In the genomic region with DNA sequence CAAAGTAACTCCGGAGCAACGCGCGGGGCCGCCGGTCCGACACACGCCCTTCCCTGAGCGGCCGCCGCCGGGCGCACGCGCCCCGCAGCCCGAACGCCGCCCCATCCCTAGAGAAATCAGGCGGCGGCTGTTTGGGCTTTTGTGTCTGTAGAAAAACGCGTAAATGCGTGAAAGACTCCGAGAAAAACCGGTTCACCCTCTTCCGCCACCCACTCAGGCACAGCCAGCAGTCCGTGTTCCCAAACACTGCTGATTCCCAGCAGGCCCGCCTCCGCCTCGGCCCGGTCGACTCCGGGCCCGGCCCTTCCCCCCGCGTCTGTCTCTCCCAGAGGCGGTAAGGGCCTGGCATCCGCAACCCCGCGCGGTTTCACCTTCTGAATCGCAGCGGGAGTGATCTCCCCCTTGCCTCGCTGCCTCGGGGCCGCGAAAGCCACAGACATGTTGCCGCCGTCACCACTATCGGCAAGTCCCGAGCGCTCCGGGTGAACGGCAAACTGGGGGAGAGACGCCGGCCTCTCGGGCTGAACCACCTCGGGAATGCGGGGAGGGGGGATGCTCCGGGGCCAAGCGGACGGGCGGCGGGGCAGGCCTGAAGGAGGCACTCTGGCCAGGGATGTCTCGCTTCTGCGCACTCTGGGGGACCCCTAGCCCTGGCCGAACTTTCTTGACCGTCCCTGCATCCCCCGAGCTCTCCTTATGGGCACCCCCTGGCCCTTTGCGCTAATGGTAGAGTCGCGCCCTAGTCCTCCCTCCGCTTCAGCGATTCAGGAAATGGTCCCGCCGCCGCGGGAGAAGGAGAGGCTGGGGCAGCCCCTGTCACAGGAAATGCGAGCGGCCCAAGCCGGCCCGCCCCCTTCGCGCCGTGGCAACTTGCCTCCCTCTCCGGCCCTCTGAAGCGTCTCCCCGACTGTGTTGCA, we compare ENCODE assay signal across 8 cellular contexts.
A peak's percentile ranks its signal among the peaks of the same experiment; 100 is the strongest.
DNase-seq lines count a peak whose midpoint lies in the region; ATAC-seq and TF ChIP-seq lines count a peak whose summit lies in the region.

TSS of gene SS18 (minus strand) at position 484 of the 917 bp plus-strand sequence. CDS start at position 440, 44 bp downstream.

- no peaks in the 10 kb centered on the region for H3K9me3 ChIP-seq in iPS DF 6.9 (ENCODE audit: control insufficient read depth, insufficient read depth, low read length)

- no peaks in the 10 kb centered on the region for H3K27me3 ChIP-seq in brain microvascular endothelial cell (replicated peaks)
- H3K27me3 ChIP-seq in iPS DF 6.9 (ENCODE audit: control insufficient read depth, insufficient read depth, low read length) = no peaks in the 10 kb centered on the region

- H3K36me3 ChIP-seq in brain microvascular endothelial cell (replicated peaks) (peaks cover 3% of the 10 kb centered on the region), iPS DF 6.9 (ENCODE audit: control insufficient read depth, insufficient read depth, low read length) (no peaks in the 10 kb centered on the region)

- H3K4me1 ChIP-seq in iPS DF 6.9 (ENCODE audit: control insufficient read depth, insufficient read depth, low read length) = no peaks in the 10 kb centered on the region

- TF ChIP-seq CTCF in 22Rv1 (IDR thresholded peaks at IDR 0.05) (no peak), brain microvascular endothelial cell (IDR thresholded peaks at IDR 0.05; ENCODE audit: low read depth, low read length, missing control alignments) (no peak)

- in situ Hi-C loops in brain microvascular endothelial cell (cut with HindIII; ENCODE audit: low pct_ligation_motif_present, low sequenced_read_pairs) = no loop called here

- H3K4me3 ChIP-seq in brain microvascular endothelial cell (ENCODE audit: low read depth, low read length) (peak within 1 kb of the TSS; percentile 92), iPS DF 6.9 (ENCODE audit: low read length) (peak within 1 kb of the TSS; percentile 85), skeletal muscle cell (ENCODE audit: low read depth, low read length) (peak within 1 kb of the TSS; percentile 84)

- peak within 1 kb of the TSS; percentile 92 for H3K27ac ChIP-seq in 22Rv1
- H3K27ac ChIP-seq in brain microvascular endothelial cell = peak within 1 kb of the TSS; percentile 98
- H3K27ac ChIP-seq in iPS DF 6.9 (ENCODE audit: low read length) = no peak within 1 kb of the TSS

- no CpG with 5 or more reads among the region's 89 CpGs for WGBS in iPS DF 6.9 (ENCODE audit: insufficient coverage, insufficient read length)

- ATAC-seq in GM18519 (IDR thresholded peaks at IDR 0.05; ENCODE audit: low FRiP score, unreplicated experiment) (peak; percentile 69), HG03060 (IDR thresholded peaks at IDR 0.05; ENCODE audit: low read depth, unreplicated experiment) (peak; percentile 64)

- DNase-seq in NCI-H2107 (lab: John Stamatoyannopoulos, UW) (peak; percentile 21), UCSD-AML1 (lab: John Stamatoyannopoulos, UW; ENCODE audit: unreplicated experiment) (peak; percentile 93), brain microvascular endothelial cell (peak; percentile 86), iPS DF 6.9 (ENCODE audit: low read depth, low spot score) (peak; percentile 75), skeletal muscle cell (ENCODE audit: low read depth) (peak; percentile 80)

Comparison
In these comparisons a context has a peak if more than half of its experiments do, and no peak if none do; other contexts are left out.
1. DNase-seq: peak in every context shown above with its lines; median percentile 93 in UCSD-AML1; 86 in brain microvascular endothelial cell; 80 in skeletal muscle cell; 75 in iPS DF 6.9; 21 in NCI-H2107.